ENCODE assay signal across 14 cellular contexts in the genomic region with DNA sequence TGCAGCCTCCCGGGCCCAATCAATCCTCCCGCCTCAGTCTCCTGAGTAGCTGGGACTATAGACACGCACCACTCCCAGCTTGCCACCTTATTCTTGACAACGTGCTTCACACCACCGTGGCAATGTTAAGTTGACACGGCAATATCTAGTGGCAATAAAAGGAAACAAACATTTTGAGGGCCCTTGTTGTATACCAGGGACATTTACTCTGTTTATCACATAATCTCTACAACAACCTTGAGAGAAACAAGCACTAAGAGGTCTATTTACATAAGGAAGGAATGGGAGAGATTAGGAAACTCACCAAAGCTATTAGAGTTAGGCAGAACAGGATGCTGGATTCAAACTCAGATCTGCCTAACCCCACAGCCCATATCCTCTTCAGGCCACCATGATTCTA. TPM values are rescaled to one million over a fixed set of nuclear protein-coding genes. Genes with fewer than 3 reads are reported as not detected.
DNase-seq lines count a peak whose midpoint lies in the region; ATAC-seq, FAIRE-seq and TF ChIP-seq lines count a peak whose summit lies in the region.
"Had no signal": no experiment of that assay in that cellular context is flagged by ENCODE, and none has a peak within 500 bp of the region (broad histone marks: within the 10 kb centered on the region; RNA-seq: fewer than 3 reads in every experiment).

No MANE protein-coding gene starts in this region.

- TF ChIP-seq EP300 in H1 (IDR thresholded peaks at IDR 0.05; ENCODE audit: borderline replicate concordance in 1 of 2, low read depth in 2 of 2, low read length in 2 of 2) = no peak

- H3K27ac ChIP-seq in GM23338 (ENCODE audit: low read depth) = no peak overlapping the region
- no peak overlapping the region for H3K27ac ChIP-seq in H1 (ENCODE audit: low read depth, low read length)
- no peak overlapping the region for H3K27ac ChIP-seq in neural progenitor cell
- no peak overlapping the region for H3K27ac ChIP-seq in endodermal cell (ENCODE audit: low read depth, low read length)
- no peak overlapping the region for H3K27ac ChIP-seq in brain microvascular endothelial cell
- H3K27ac ChIP-seq: BLaER1 treated with 17β-estradiol and CSF1 and Interleukin-3, amounts not matched to agents 10 nM and 100 nM; GM23248; SK-N-MC had no signal

- no peak overlapping the region for H3K4me3 ChIP-seq in GM23338
- no peak overlapping the region for H3K4me3 ChIP-seq in H1 (ENCODE audit: extremely low read depth in 1 of 4, insufficient read depth in 2 of 4, low read depth in 3 of 4, low read length in 4 of 4)
- H3K4me3 ChIP-seq in neural progenitor cell = no peak overlapping the region
- H3K4me3 ChIP-seq in endodermal cell (ENCODE audit: low read length) = no peak overlapping the region
- H3K4me3 ChIP-seq in brain microvascular endothelial cell (ENCODE audit: low read depth, low read length) = no peak overlapping the region
- H3K4me3 ChIP-seq: BLaER1 treated with 17β-estradiol and CSF1 and Interleukin-3, amounts not matched to agents 10 nM and 100 nM; GM23248; MG63; SK-N-MC had no signal

- H4K20me1 ChIP-seq in GM23338 (replicated peaks; ENCODE audit: insufficient read depth) (no peaks in the 10 kb centered on the region), H1 (replicated peaks in 1 of 2; ENCODE audit: control insufficient read depth in 1 of 2, insufficient read depth in 2 of 2, low read length in 2 of 2) (no peaks in the 10 kb centered on the region), neural progenitor cell (ENCODE audit: low read depth) (peaks cover 3% of the 10 kb centered on the region)
- H4K20me1 ChIP-seq: BLaER1 treated with 17β-estradiol and CSF1 and Interleukin-3, amounts not matched to agents 10 nM and 100 nM had no signal

- H3K79me2 ChIP-seq in GM23338 (replicated peaks; ENCODE audit: insufficient read depth) (no peaks in the 10 kb centered on the region), H1 (ENCODE audit: control insufficient read depth in 1 of 2, insufficient read depth in 2 of 2, low read length in 2 of 2) (no peaks in the 10 kb centered on the region), neural progenitor cell (ENCODE audit: low read depth) (no peaks in the 10 kb centered on the region)

- no peaks in the 10 kb centered on the region for H3K9me2 ChIP-seq in GM23338 (ENCODE audit: insufficient read depth)

- H3K9ac ChIP-seq in H1 (replicated peaks in 1 of 4; ENCODE audit: extremely low read depth in 1 of 4, low read depth in 3 of 4, low read length in 3 of 4) (no peak overlapping the region), neural progenitor cell (no peak overlapping the region), endodermal cell (ENCODE audit: extremely low read depth, low read length, poor library complexity, severe bottlenecking) (no peak overlapping the region)
- H3K9ac ChIP-seq: BLaER1 treated with 17β-estradiol and CSF1 and Interleukin-3, amounts not matched to agents 10 nM and 100 nM; GM23248 had no signal

- peaks cover 78% of the 10 kb centered on the region for H3K4me1 Mint-ChIP-seq in GM23338
- peaks cover 87% of the 10 kb centered on the region for H3K4me1 Mint-ChIP-seq in neural progenitor cell
- H3K4me1 Mint-ChIP-seq in endodermal cell = peaks cover 37% of the 10 kb centered on the region

- H3K4ac ChIP-seq in H1 (replicated peaks; ENCODE audit: insufficient read length, low read depth, low read length) = no peak overlapping the region

- no peak overlapping the region for H3K4me2 ChIP-seq in GM23338
- H3K4me2 ChIP-seq in H1 (ENCODE audit: insufficient read depth in 1 of 2, low read depth in 2 of 2, low read length in 2 of 2) = no peak overlapping the region
- H3K4me2 ChIP-seq in neural progenitor cell = peak overlapping the region; percentile 8
- H3K4me2 ChIP-seq: BLaER1 treated with 17β-estradiol and CSF1 and Interleukin-3, amounts not matched to agents 10 nM and 100 nM had no signal

- H3F3A ChIP-seq in GM23338 (replicated peaks; ENCODE audit: low read depth) (peaks cover 29% of the 10 kb centered on the region), neural progenitor cell (ENCODE audit: low read depth) (peaks cover 80% of the 10 kb centered on the region)

- H3K56ac ChIP-seq in H1 (replicated peaks; ENCODE audit: insufficient read length, low read depth, low read length) = no peak overlapping the region

- no peaks in the 10 kb centered on the region for H3K27me3 ChIP-seq in GM23338 (ENCODE audit: insufficient read depth)
- no peaks in the 10 kb centered on the region; a peak in 1 of 7 replicates for H3K27me3 ChIP-seq in H1 (replicated peaks in 1 of 4; ENCODE audit: control insufficient read depth in 3 of 4, extremely low read depth in 1 of 4, insufficient read depth in 3 of 4, low read length in 3 of 4)
- no peaks in the 10 kb centered on the region for H3K27me3 ChIP-seq in neural progenitor cell
- H3K27me3 ChIP-seq in endodermal cell (ENCODE audit: control insufficient read depth, insufficient read depth, low read length, poor library complexity, severe bottlenecking) = no peaks in the 10 kb centered on the region
- H3K27me3 ChIP-seq in brain microvascular endothelial cell (replicated peaks) = peaks cover 8% of the 10 kb centered on the region
- H3K27me3 ChIP-seq: BLaER1 treated with 17β-estradiol and CSF1 and Interleukin-3, amounts not matched to agents 10 nM and 100 nM; MG63 had no signal

- WGBS in H1 (ENCODE audit: extremely low coverage in 1 of 2, insufficient coverage in 1 of 2, insufficient read length in 1 of 2, insufficient replicate concordance in 2 of 2, low coverage in 1 of 2, low lambda C conversion rate in 2 of 2, missing lambda C conversion rate in 1 of 2), 2 experiments = 93% methylated on average over 6 of the region's 6 CpGs; no CpG with 5 or more reads in 1 of the 2 experiments
- WGBS in endodermal cell (ENCODE audit: insufficient coverage in 1 of 2, insufficient read length in 1 of 2), 2 experiments = 84 to 89% methylated on average over 6 of the region's 6 CpGs

- H2BK12ac ChIP-seq in H1 (ENCODE audit: low read depth, low read length) = no peak overlapping the region

- no peak overlapping the region for H4K91ac ChIP-seq in H1 (replicated peaks; ENCODE audit: insufficient read length, low read length)

- H3K27me3 Mint-ChIP-seq in GM23338 (ENCODE audit: insufficient read depth, low read depth, poor library complexity) (peaks cover 18% of the 10 kb centered on the region), neural progenitor cell (ENCODE audit: insufficient read depth, low read depth) (peaks cover 8% of the 10 kb centered on the region), endodermal cell (ENCODE audit: insufficient read depth) (peaks cover 12% of the 10 kb centered on the region)

- no peak for TF ChIP-seq RAD21 in H1 (IDR thresholded peaks at IDR 0.05 in 1 of 2, conservative IDR thresholded peaks at IDR 0.05 in 1 of 2; ENCODE audit: low read depth in 2 of 2, low read length in 2 of 2)

- H3K23me2 ChIP-seq in H1 (ENCODE audit: low read depth, low read length) = no peaks in the 10 kb centered on the region

- in situ Hi-C loops in brain microvascular endothelial cell (cut with HindIII; ENCODE audit: low pct_ligation_motif_present, low sequenced_read_pairs) = no loop called here

- H3K79me1 ChIP-seq in H1 (ENCODE audit: low read depth, low read length) = no peaks in the 10 kb centered on the region

- H2BK15ac ChIP-seq in H1 (ENCODE audit: low read length) = no peak overlapping the region

- H3K36me3 Mint-ChIP-seq in GM23338 (ENCODE audit: low read depth) (no peaks in the 10 kb centered on the region), neural progenitor cell (no peaks in the 10 kb centered on the region), endodermal cell (ENCODE audit: low read depth) (no peaks in the 10 kb centered on the region)
- H3K36me3 Mint-ChIP-seq: CD8-positive, alpha-beta T cell had no signal

- no peak for FAIRE-seq in H1 (lab: Jason Lieb, UNC)

- H3K4me1 ChIP-seq in GM23338 (ENCODE audit: insufficient read depth) = peaks cover 85% of the 10 kb centered on the region
- H3K4me1 ChIP-seq in H1 (replicated peaks in 1 of 4; ENCODE audit: control insufficient read depth in 3 of 4, insufficient read depth in 4 of 4, low read length in 3 of 4) = peaks cover 26 to 54% (median 35%) of the 10 kb centered on the region in 4 experiments
- peaks cover 89% of the 10 kb centered on the region for H3K4me1 ChIP-seq in neural progenitor cell
- peaks cover 11% of the 10 kb centered on the region for H3K4me1 ChIP-seq in endodermal cell (ENCODE audit: control insufficient read depth, insufficient read depth, low read length)

- no peaks in the 10 kb centered on the region for H3K9me3 ChIP-seq in H1 (ENCODE audit: insufficient read depth in 2 of 2, low read depth in 1 of 2, low read length in 1 of 2)
- no peaks in the 10 kb centered on the region for H3K9me3 ChIP-seq in neural progenitor cell (ENCODE audit: low read depth)
- no peaks in the 10 kb centered on the region for H3K9me3 ChIP-seq in endodermal cell (ENCODE audit: control insufficient read depth, low read length)
- H3K9me3 ChIP-seq: BLaER1 treated with 17β-estradiol and CSF1 and Interleukin-3, amounts not matched to agents 10 nM and 100 nM; MG63 had no signal

- DNase-seq in GM23338 (ENCODE audit: low spot score) (no peak), NCI-H2029 treated with DMSO at 0.1 percent for 48 hours (lab: John Stamatoyannopoulos, UW) (peak; percentile 45), H1 (ENCODE audit: low read depth in 1 of 2, low spot score in 2 of 2) (no peak), neural progenitor cell (ENCODE audit: low spot score) (no peak), endodermal cell (no peak), brain microvascular endothelial cell (no peak)

- H4K5ac ChIP-seq in H1 (ENCODE audit: insufficient read length, low read depth, low read length) = no peak overlapping the region

- H3K4me3 Mint-ChIP-seq in GM23338 (no peak overlapping the region), neural progenitor cell (peak overlapping the region; percentile 29), endodermal cell (no peak overlapping the region)
- H3K4me3 Mint-ChIP-seq: CD8-positive, alpha-beta T cell had no signal

- H3K9me3 Mint-ChIP-seq in GM23338 (no peaks in the 10 kb centered on the region; the same call in 2 of the 3 replicates), neural progenitor cell (no peaks in the 10 kb centered on the region), endodermal cell (no peaks in the 10 kb centered on the region)
- H3K9me3 Mint-ChIP-seq: CD8-positive, alpha-beta T cell had no signal

- CTCF ChIA-PET in H1 (lab: Charles Lee; ENCODE audit: partially characterized antibody) = interaction anchor here (0.6 to 67.1 kb wide), 57 partner anchors 9 to 278 kb away, joined by 3 to 2424 read pairs (median 5); partner anchors contain the start of genes BLACAT1, CDK18, NUAK2 and TMCC2

- H3K36me3 ChIP-seq in GM23338 (ENCODE audit: insufficient read depth) = no peaks in the 10 kb centered on the region
- H3K36me3 ChIP-seq in H1 (ENCODE audit: control insufficient read depth in 2 of 4, insufficient read depth in 4 of 4, low read length in 3 of 4) = no peaks in the 10 kb centered on the region
- H3K36me3 ChIP-seq in neural progenitor cell = no peaks in the 10 kb centered on the region
- H3K36me3 ChIP-seq in endodermal cell (ENCODE audit: control insufficient read depth, insufficient read depth, low read length) = no peaks in the 10 kb centered on the region
- no peaks in the 10 kb centered on the region for H3K36me3 ChIP-seq in brain microvascular endothelial cell (replicated peaks)
- H3K36me3 ChIP-seq: BLaER1 treated with 17β-estradiol and CSF1 and Interleukin-3, amounts not matched to agents 10 nM and 100 nM; MG63 had no signal

- no peak overlapping the region for H3K14ac ChIP-seq in H1 (ENCODE audit: insufficient read length)

- POLR2A ChIA-PET in H1 (lab: Charles Lee; ENCODE audit: partially characterized antibody) = interaction anchor here (0.9 to 1.5 kb wide), 4 partner anchors 10 to 292 kb away, joined by 3 to 4 read pairs (median 4); no protein-coding TSS in a partner anchor

- no peak overlapping the region for H2BK120ac ChIP-seq in H1 (replicated peaks; ENCODE audit: low read depth, low read length)

- ATAC-seq in GM23338 (no peak), GM18858 (IDR thresholded peaks at IDR 0.05; ENCODE audit: unreplicated experiment) (no peak)

- TF ChIP-seq POLR2A in H1 (IDR thresholded peaks at IDR 0.05; ENCODE audit: control extremely low read depth in 1 of 2, low read depth in 2 of 2, low read length in 2 of 2) = no peak

- H4K8ac ChIP-seq in H1 (ENCODE audit: extremely low read depth, insufficient read depth, low read length) = no peak overlapping the region

- H2BK5ac ChIP-seq in H1 (ENCODE audit: low read depth, low read length) = no peak overlapping the region

- H3K23ac ChIP-seq in H1 (ENCODE audit: insufficient read length) = no peak overlapping the region

- peak overlapping the region; percentile 26 for H3K18ac ChIP-seq in H1 (ENCODE audit: extremely low read depth, low read length)

- H2AFZ ChIP-seq in GM23338 (peak overlapping the region; percentile 3; the same call in 1 of the 2 replicates), H1 (ENCODE audit: low read length) (no peak overlapping the region), neural progenitor cell (replicated peaks) (no peak overlapping the region)
- H2AFZ ChIP-seq: GM23248 had no signal

- H3K27ac Mint-ChIP-seq in GM23338 = no peak overlapping the region
- H3K27ac Mint-ChIP-seq in neural progenitor cell = peak overlapping the region; percentile 76
- H3K27ac Mint-ChIP-seq in endodermal cell = no peak overlapping the region
- H3K27ac Mint-ChIP-seq: CD8-positive, alpha-beta T cell had no signal

- H2BK20ac ChIP-seq in H1 (ENCODE audit: low read length) = no peak overlapping the region

- no peak for TF ChIP-seq CTCF in GM23338 (conservative IDR thresholded peaks at IDR 0.05; ENCODE audit: low read depth in 2 of 2)
- no peak for TF ChIP-seq CTCF in H1 (IDR thresholded peaks at IDR 0.05; ENCODE audit: control extremely low read depth in 1 of 3, insufficient read depth in 1 of 3, low read depth in 1 of 3, low read length in 3 of 3)
- no peak for TF ChIP-seq CTCF in neural progenitor cell (IDR thresholded peaks at IDR 0.05)
- no peak for TF ChIP-seq CTCF in endodermal cell (conservative IDR thresholded peaks at IDR 0.05)
- TF ChIP-seq CTCF in brain microvascular endothelial cell (IDR thresholded peaks at IDR 0.05; ENCODE audit: low read depth, low read length, missing control alignments) = no peak

- H2AK5ac ChIP-seq in H1 (ENCODE audit: low read depth, low read length) = no peak overlapping the region

RNA-seq across cellular contexts. Expression of gene KLHDC8A, which starts 3.1 kb away (rescaled TPM):
- total RNA-seq in GM23338 (2014; rRNA removed; shearing (Covaris generic)) = 2.4 and 2.8 TPM in 2 replicates
- polyA plus RNA-seq in GM23338 (2016; fragmentation: Nextera tagmentation; extraction: Ambion mirVana) (1.3 and 1.7 TPM in 2 replicates), H1 (2011; rRNA removed) (1.9 and 2.5 TPM in 2 replicates)
- 2.5 and 3.4 TPM in 2 replicates for total RNA-seq in H1 (2021; fragmentation: NEBNext Ultra II Directional; extraction: Animal tissue kit (Norgen Biotek cat#: 25700))
- polyA plus RNA-seq in H1 (2011; cell fraction: cytosol; rRNA removed) = 2.4 TPM
- 2.4 TPM for polyA plus RNA-seq in H1 (2011; cell fraction: nucleus; rRNA removed)
- polyA plus RNA-seq in H1 (2012, experiment 1 of 2) = 0.83 to 2.1 TPM (median 1.5 TPM) in 4 replicates
- 1.4 TPM for polyA plus RNA-seq in H1 (2012, experiment 2 of 2)
- 3.5 TPM for polyA plus RNA-seq in H1 (2013, experiment 1 of 2)
- polyA plus RNA-seq in H1 (2013, experiment 2 of 2) = 3.8 TPM
- polyA minus RNA-seq in H1 (2011; rRNA and poly(A)+ RNA removed) = 2.5 and 4.2 TPM in 2 replicates
- 1.4 TPM for polyA minus RNA-seq in H1 (2011; cell fraction: cytosol; rRNA and poly(A)+ RNA removed)
- 1.00 TPM for polyA minus RNA-seq in H1 (2011; cell fraction: nucleus; rRNA and poly(A)+ RNA removed)
- total RNA-seq in neural progenitor cell (ENCODE audit: low replicate concordance) (9.7 and 20.2 TPM in 2 replicates), endodermal cell (under 1 TPM; 0.38 to 0.53 TPM)
- 14.6 TPM for polyA plus RNA-seq in endodermal cell (2013, experiment 1 of 2)
- 13.5 TPM for polyA plus RNA-seq in endodermal cell (2013, experiment 2 of 2)
- total RNA-seq: Calu3; CD8-positive, alpha-beta T cell; GM23248; RPMI7951 had no signal
- polyA plus RNA-seq: GM23248 had no signal

RNA-seq across cellular contexts. Expression of gene NUAK2, which starts 32.1 kb away (rescaled TPM):
- 10.4 and 15.3 TPM in 2 replicates for total RNA-seq in GM23338 (2014; rRNA removed; shearing (Covaris generic))
- polyA plus RNA-seq in GM23338 (2016; fragmentation: Nextera tagmentation; extraction: Ambion mirVana) (7.7 and 7.8 TPM in 2 replicates), H1 (2011; rRNA removed) (9.4 and 14.5 TPM in 2 replicates)
- 12.7 and 12.9 TPM in 2 replicates for total RNA-seq in H1 (2021; fragmentation: NEBNext Ultra II Directional; extraction: Animal tissue kit (Norgen Biotek cat#: 25700))
- 8.0 TPM for polyA plus RNA-seq in H1 (2011; cell fraction: cytosol; rRNA removed)
- 13.3 TPM for polyA plus RNA-seq in H1 (2011; cell fraction: nucleus; rRNA removed)
- 13.2 to 13.7 TPM (median 13.5 TPM) in 4 replicates for polyA plus RNA-seq in H1 (2012, experiment 1 of 2)
- polyA plus RNA-seq in H1 (2012, experiment 2 of 2) = 12.2 TPM
- polyA plus RNA-seq in H1 (2013, experiment 1 of 2) = 5.4 TPM
- polyA plus RNA-seq in H1 (2013, experiment 2 of 2) = 5.1 TPM
- polyA minus RNA-seq in H1 (2011; rRNA and poly(A)+ RNA removed) = 12.4 and 13.8 TPM in 2 replicates
- polyA minus RNA-seq in H1 (2011; cell fraction: cytosol; rRNA and poly(A)+ RNA removed) = 15.0 TPM
- 13.2 TPM for polyA minus RNA-seq in H1 (2011; cell fraction: nucleus; rRNA and poly(A)+ RNA removed)
- total RNA-seq in neural progenitor cell (ENCODE audit: low replicate concordance) (29.4 and 56.2 TPM in 2 replicates), endodermal cell (10 to 100 TPM; 13.4 to 19.1 TPM)
- 21.8 TPM for polyA plus RNA-seq in endodermal cell (2013, experiment 1 of 2)
- polyA plus RNA-seq in endodermal cell (2013, experiment 2 of 2) = 21.0 TPM
